In genomic region chr5:51326844-51327243, GRCh38 we compare ENCODE assay signal across 17 cellular contexts. TPM values are rescaled to one million over a fixed set of nuclear protein-coding genes. Genes with fewer than 3 reads are reported as not detected.
A peak's percentile ranks its signal among the peaks of the same experiment; 100 is the strongest.
DNase-seq lines count a peak whose midpoint lies in the region.
"Had no signal": no experiment of that assay in that cellular context is flagged by ENCODE, and none has a peak within 500 bp of the region (broad histone marks: within the 10 kb centered on the region; RNA-seq: fewer than 3 reads in every experiment).

No MANE protein-coding gene starts in this region.

- H3K27ac ChIP-seq in SJCRH30: no peak overlapping the region
- H3K27ac ChIP-seq: SJSA1 had no signal

- no peaks in the 10 kb centered on the region for H3K27me3 ChIP-seq in SJCRH30
- H3K27me3 ChIP-seq: BE2C, SJSA1 had no signal

- DNase-seq in G401 (ENCODE audit: low spot score) (peak; percentile 30), NCI-H1105 (lab: John Stamatoyannopoulos, UW) (peak; percentile 19), NCI-H69 (lab: John Stamatoyannopoulos, UW) (peak; percentile 82), iPS-NIHi11 (ENCODE audit: low spot score) (peak; percentile 4), Ammon's horn (ENCODE audit: low spot score) (no peak), SJCRH30 (no peak), NOMO-1 treated with dmso at 0.1 percent for 144 hours (lab: John Stamatoyannopoulos, UW; ENCODE audit: unreplicated experiment) (no peak)
- DNase-seq: BE2C; CD4-positive, alpha-beta memory T cell; H9; MV-4-11; NCI-H1930; NCI-H2227 treated with DMSO at 0.1 percent for 48 hours; NCI-H82 had no signal

- in situ Hi-C loops in G401 (cut with HindIII; ENCODE audit: low sequenced_read_pairs): no loop called here

- H3K36me3 ChIP-seq in SJCRH30: no peaks in the 10 kb centered on the region
- H3K36me3 ChIP-seq: BE2C, SJSA1 had no signal

- no peaks in the 10 kb centered on the region for H3K4me1 ChIP-seq in SJCRH30
- H3K4me1 ChIP-seq: BE2C, SJSA1 had no signal

- H3K4me3 ChIP-seq in SJCRH30: no peak overlapping the region
- H3K4me3 ChIP-seq: SJSA1 had no signal

- H3K9me3 ChIP-seq in SJCRH30 (replicated peaks): no peaks in the 10 kb centered on the region
- H3K9me3 ChIP-seq: BE2C, SJSA1 had no signal

RNA-seq across cellular contexts. Expression of gene ISL1, which starts 56.4 kb away (rescaled TPM):
- total RNA-seq in G401 (2014; rRNA removed; shearing (Covaris generic)): not detected in 2 replicates
- total RNA-seq in SJCRH30 (2014; rRNA removed; shearing (Covaris generic)): 2.5 and 2.8 TPM in 2 replicates
- total RNA-seq: CD4-positive, alpha-beta memory T cell; H9; OCI-LY7; RPMI7951 had no signal

Comparison
In these comparisons a context has a peak if more than half of its experiments do, and no peak if none do; other contexts are left out.
1. DNase-seq: peak in G401 (single experiment), NCI-H1105 (single experiment), NCI-H69 (single experiment) and iPS-NIHi11 (single experiment); none in Ammon's horn (single experiment), SJCRH30 (0 of 2) and NOMO-1 treated with dmso at 0.1 percent for 144 hours (single experiment).